ENCODE assay signal across 9 cellular contexts in genomic region chr3:10594915-10595314, GRCh38.
DNase-seq lines count a peak whose midpoint lies in the region; ATAC-seq, FAIRE-seq and TF ChIP-seq lines count a peak whose summit lies in the region.
"Had no signal": no experiment of that assay in that cellular context is flagged by ENCODE, and none has a peak within 500 bp of the region (broad histone marks: within the 10 kb centered on the region; RNA-seq: fewer than 3 reads in every experiment).

No MANE protein-coding gene starts in this region.

- no peaks in the 10 kb centered on the region for H3K9me3 ChIP-seq in GM12878 (replicated peaks; ENCODE audit: control insufficient read depth, insufficient read depth, low read length)

- ATAC-seq in GM12878, result peak; percentile 82
- ATAC-seq in GM21367 (IDR thresholded peaks at IDR 0.05; ENCODE audit: unreplicated experiment), result no peak

- peak; percentile 48 for DNase-seq in HCEC 1CT
- peak; percentile 86 for DNase-seq in RKO (ENCODE audit: low spot score)
- peak; percentile 5 for DNase-seq in GM12878 (ENCODE audit: low read depth, low spot score)
- peak; percentile 71 for DNase-seq in lung microvascular endothelial cell (ENCODE audit: low read depth in 2 of 2)
- DNase-seq in NCI-H2196 (lab: John Stamatoyannopoulos, UW; ENCODE audit: unreplicated experiment), result no peak
- DNase-seq in epidermal melanocyte (ENCODE audit: insufficient read length, low spot score), result no peak
- no peak for DNase-seq in NCI-H345 (lab: John Stamatoyannopoulos, UW)

- in situ Hi-C loops in GM12878 (cut with MboI), result no loop called here

- H3K79me2 ChIP-seq in GM12878 (ENCODE audit: control insufficient read depth, insufficient read depth, low read length), result no peaks in the 10 kb centered on the region
- H3K79me2 ChIP-seq: parathyroid adenoma had no signal

- H3K36me3 ChIP-seq in GM12878 (ENCODE audit: control insufficient read depth in 2 of 2, insufficient read depth in 2 of 2, low read length in 1 of 2), result no peaks in the 10 kb centered on the region

- no peaks in the 10 kb centered on the region for H3K4me1 ChIP-seq in GM12878 (ENCODE audit: control insufficient read depth, insufficient read depth, low read length)
- H3K4me1 ChIP-seq: parathyroid adenoma had no signal

- CTCF ChIA-PET in GM12878 (lab: Yijun Ruan, JAX), result no interaction called here

- no peak for TF ChIP-seq RAD21 in GM12878 (IDR thresholded peaks at IDR 0.05; ENCODE audit: insufficient read depth, low read depth, low read length)

- FAIRE-seq in GM12878 (lab: Jason Lieb, UNC), result no peak

- SMC1A ChIA-PET in GM12878 (lab: Charles Lee; ENCODE audit: uncharacterized antibody, unreplicated experiment), result interaction anchor here (1.3 kb wide), 1 partner anchor 9 kb away, joined by 4 read pairs; no protein-coding TSS in a partner anchor

- 32% methylated on average over 8 of the region's 8 CpGs for WGBS in GM12878 (ENCODE audit: insufficient coverage, insufficient replicate concordance, low lambda C conversion rate, missing lambda C conversion rate)

- RAD21 ChIA-PET in GM12878 (lab: Charles Lee; ENCODE audit: unreplicated experiment), result interaction anchor here (1.0 kb wide), 1 partner anchor 9 kb away, joined by 4 read pairs; no protein-coding TSS in a partner anchor

- TF ChIP-seq EP300 in GM12878 (IDR thresholded peaks at IDR 0.05; ENCODE audit: borderline replicate concordance in 1 of 2, control insufficient read depth in 1 of 2, low read depth in 2 of 2, low read length in 2 of 2), result no peak

- no peak for TF ChIP-seq POLR2A in GM12878 (IDR thresholded peaks at IDR 0.05; ENCODE audit: low read depth, low read length)

- no peaks in the 10 kb centered on the region; a peak in 1 of 4 replicates for H3K27me3 ChIP-seq in GM12878 (replicated peaks in 1 of 2; ENCODE audit: control insufficient read depth in 2 of 2, insufficient read depth in 2 of 2, low read length in 1 of 2)

- no peak overlapping the region for H3K4me3 ChIP-seq in GM12878

- intact Hi-C loops in GM12878 (cut with micrococcal nuclease; ENCODE audit: unreplicated experiment), result no loop called here

- H3K9ac ChIP-seq in GM12878 (ENCODE audit: control insufficient read depth, insufficient read depth, low read length), result no peak overlapping the region
- H3K9ac ChIP-seq: parathyroid adenoma had no signal

- no peak for TF ChIP-seq CTCF in GM12878 (IDR thresholded peaks at IDR 0.05 in 2 of 3, conservative IDR thresholded peaks at IDR 0.05 in 1 of 3; ENCODE audit: control insufficient read depth in 2 of 3, extremely low read depth in 1 of 3, insufficient read depth in 1 of 3, low read depth in 3 of 3, low read length in 3 of 3)

- H4K20me1 ChIP-seq in GM12878 (ENCODE audit: control insufficient read depth, insufficient read depth), result no peaks in the 10 kb centered on the region

- H2AFZ ChIP-seq in GM12878 (ENCODE audit: control insufficient read depth, low read depth, low read length), result no peak overlapping the region
- H2AFZ ChIP-seq: parathyroid adenoma had no signal

- no peak overlapping the region for H3K27ac ChIP-seq in GM12878 (ENCODE audit: control insufficient read depth, insufficient read depth)
- H3K27ac ChIP-seq: parathyroid adenoma had no signal

- no TSS peak for BruUV-seq in GM12878 (replicated peaks; lab: Mats Ljungman, UMichigan)

- no peak overlapping the region for H3K4me2 ChIP-seq in GM12878 (ENCODE audit: control insufficient read depth, insufficient read depth)

- POLR2A ChIA-PET in GM12878 (lab: Charles Lee), result no interaction called here

TF ChIP-seq in GM12878, 131 proteins besides CTCF, POLR2A, EP300 and RAD21:
- TF ChIP-seq BHLHE40 (IDR thresholded peaks at IDR 0.05; ENCODE audit: borderline replicate concordance in 1 of 2, low read depth in 2 of 2, low read length in 1 of 2), result no peak
- no peak for TF ChIP-seq SRF (IDR thresholded peaks at IDR 0.05; ENCODE audit: low read depth in 2 of 2, low read length in 2 of 2)
- no peak for TF ChIP-seq KLF5 (IDR thresholded peaks at IDR 0.05; ENCODE audit: partially characterized antibody)
- TF ChIP-seq ZNF687 (IDR thresholded peaks at IDR 0.05), result no peak
- no peak for TF ChIP-seq RELA (IDR thresholded peaks at IDR 0.05; ENCODE audit: borderline replicate concordance, partially characterized antibody)
- TF ChIP-seq FOS (IDR thresholded peaks at IDR 0.05; ENCODE audit: borderline replicate concordance, extremely low read depth, insufficient read length), result peak; percentile 12
- TF ChIP-seq, protein P1, sequence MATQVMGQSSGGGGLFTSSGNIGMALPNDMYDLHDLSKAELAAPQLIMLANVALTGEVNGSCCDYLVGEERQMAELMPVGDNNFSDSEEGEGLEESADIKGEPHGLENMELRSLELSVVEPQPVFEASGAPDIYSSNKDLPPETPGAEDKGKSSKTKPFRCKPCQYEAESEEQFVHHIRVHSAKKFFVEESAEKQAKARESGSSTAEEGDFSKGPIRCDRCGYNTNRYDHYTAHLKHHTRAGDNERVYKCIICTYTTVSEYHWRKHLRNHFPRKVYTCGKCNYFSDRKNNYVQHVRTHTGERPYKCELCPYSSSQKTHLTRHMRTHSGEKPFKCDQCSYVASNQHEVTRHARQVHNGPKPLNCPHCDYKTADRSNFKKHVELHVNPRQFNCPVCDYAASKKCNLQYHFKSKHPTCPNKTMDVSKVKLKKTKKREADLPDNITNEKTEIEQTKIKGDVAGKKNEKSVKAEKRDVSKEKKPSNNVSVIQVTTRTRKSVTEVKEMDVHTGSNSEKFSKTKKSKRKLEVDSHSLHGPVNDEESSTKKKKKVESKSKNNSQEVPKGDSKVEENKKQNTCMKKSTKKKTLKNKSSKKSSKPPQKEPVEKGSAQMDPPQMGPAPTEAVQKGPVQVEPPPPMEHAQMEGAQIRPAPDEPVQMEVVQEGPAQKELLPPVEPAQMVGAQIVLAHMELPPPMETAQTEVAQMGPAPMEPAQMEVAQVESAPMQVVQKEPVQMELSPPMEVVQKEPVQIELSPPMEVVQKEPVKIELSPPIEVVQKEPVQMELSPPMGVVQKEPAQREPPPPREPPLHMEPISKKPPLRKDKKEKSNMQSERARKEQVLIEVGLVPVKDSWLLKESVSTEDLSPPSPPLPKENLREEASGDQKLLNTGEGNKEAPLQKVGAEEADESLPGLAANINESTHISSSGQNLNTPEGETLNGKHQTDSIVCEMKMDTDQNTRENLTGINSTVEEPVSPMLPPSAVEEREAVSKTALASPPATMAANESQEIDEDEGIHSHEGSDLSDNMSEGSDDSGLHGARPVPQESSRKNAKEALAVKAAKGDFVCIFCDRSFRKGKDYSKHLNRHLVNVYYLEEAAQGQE (IDR thresholded peaks at IDR 0.05; ENCODE audit: low read depth, low read length), result peak; percentile 95
- peak; percentile 55 for TF ChIP-seq SP1 (IDR thresholded peaks at IDR 0.05; ENCODE audit: low read depth, low read length)
- peak; percentile 18; the same call in 1 of the 2 replicates for TF ChIP-seq RUNX3 (IDR thresholded peaks at IDR 0.05; ENCODE audit: low read length)

Comparison
In these comparisons a context has a peak if more than half of its experiments do, and no peak if none do; other contexts are left out.
1. DNase-seq: peak in HCEC 1CT (single experiment), RKO (single experiment), GM12878 (single experiment) and lung microvascular endothelial cell (2 of 2); none in NCI-H2196 (single experiment), epidermal melanocyte (single experiment) and NCI-H345 (single experiment).